Comparison of ENCODE assay signal across 16 cellular contexts in the genomic region with DNA sequence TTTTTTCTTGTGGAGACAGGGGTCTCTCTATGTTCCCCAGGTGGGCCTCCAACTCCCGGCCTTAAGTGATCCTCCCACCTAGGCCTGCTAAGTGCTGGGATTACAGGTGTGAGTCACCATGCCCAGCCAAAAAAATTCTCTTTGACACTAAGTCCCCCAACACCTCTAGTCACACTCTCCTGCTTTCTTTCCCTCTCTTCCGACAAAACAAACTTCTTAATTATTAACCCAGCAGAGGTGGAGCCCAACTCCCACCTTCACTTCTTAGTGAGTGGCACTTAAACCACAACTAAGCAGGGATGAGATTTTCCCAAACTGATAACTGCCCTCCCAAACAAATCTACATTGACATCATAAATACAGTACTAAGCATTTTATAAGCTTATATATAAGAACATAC.
DNase-seq lines count a peak whose midpoint lies in the region; ATAC-seq and TF ChIP-seq lines count a peak whose summit lies in the region.
"Had no signal": no experiment of that assay in that cellular context is flagged by ENCODE, and none has a peak within 500 bp of the region (broad histone marks: within the 10 kb centered on the region; RNA-seq: fewer than 3 reads in every experiment).

No MANE protein-coding gene starts in this region.

- H3K36me3 ChIP-seq in HCT116 (ENCODE audit: control insufficient read depth in 1 of 2, insufficient read depth in 2 of 2, low read length in 2 of 2), result no peaks in the 10 kb centered on the region
- H3K36me3 ChIP-seq: BE2C had no signal

- intact Hi-C loops in HCT116 (cut with micrococcal nuclease), result loop anchor here (5.0 kb wide), 2 partner anchors 68 to 573 kb away; no protein-coding TSS in a partner anchor

- DNase-seq in HCT116 (ENCODE audit: low read depth, low spot score) (no peak), SW480 (ENCODE audit: low spot score) (peak; percentile 48), kidney tubule cell (ENCODE audit: low spot score) (peak; percentile 73), renal cortical epithelial cell (ENCODE audit: low read depth) (peak; percentile 90), RPMI8226 (no peak), NCI-H82 (lab: John Stamatoyannopoulos, UW) (no peak), NCI-H2171 treated with DMSO at 0.1 percent for 48 hours (lab: John Stamatoyannopoulos, UW) (no peak)
- DNase-seq: BE2C; CD4-positive, alpha-beta memory T cell; DMS79; H7 had no signal

- no peak for TF ChIP-seq RAD21 in HCT116 (IDR thresholded peaks at IDR 0.05; ENCODE audit: low read depth)

- no peak overlapping the region for H3K27ac ChIP-seq in HCT116 (ENCODE audit: low read depth, low read length)
- H3K27ac ChIP-seq: A549, C4-2B had no signal

- H3K4me2 ChIP-seq in HCT116 (ENCODE audit: low read length), result no peak overlapping the region
- H3K4me2 ChIP-seq: A549, GM23338 had no signal

- CTCF ChIA-PET in HCT116 (lab: Charles Lee), result interaction anchor here (1.5 to 1.6 kb wide), 2 partner anchors 15 to 114 kb away, joined by 5 to 7 read pairs; no protein-coding TSS in a partner anchor

- no TSS peak for BruUV-seq in HCT116 (replicated peaks; lab: Mats Ljungman, UMichigan)

- H3K9me2 ChIP-seq in HCT116 (ENCODE audit: insufficient read depth), result no peaks in the 10 kb centered on the region

- no peak overlapping the region for H3K9ac ChIP-seq in HCT116 (ENCODE audit: low read length)

- peaks cover 7 to 14% of the 10 kb centered on the region in 2 experiments; a peak in 2 of 4 replicates for H3K4me1 ChIP-seq in HCT116 (ENCODE audit: control insufficient read depth in 1 of 2, insufficient read depth in 2 of 2, low read length in 2 of 2)
- H3K4me1 ChIP-seq: A549, BE2C had no signal

- peak overlapping the region; percentile 57 for H2AFZ ChIP-seq in HCT116 (ENCODE audit: low read depth, low read length, poor library complexity, severe bottlenecking)
- H2AFZ ChIP-seq: GM23338 had no signal

- POLR2A ChIA-PET in HCT116 (lab: Charles Lee), result interaction anchor here (1.1 kb wide), 1 partner anchor 34 kb away, joined by 3 read pairs; no protein-coding TSS in a partner anchor

- no peak for TF ChIP-seq CTCF in HCT116 (IDR thresholded peaks at IDR 0.05 in 2 of 3, conservative IDR thresholded peaks at IDR 0.05 in 1 of 3; ENCODE audit: borderline replicate concordance in 1 of 3, insufficient read depth in 1 of 3, low read depth in 2 of 3, low read length in 2 of 3)

- RAD21 ChIA-PET in HCT116 (lab: Charles Lee; ENCODE audit: low non-redundant PET in 1 of 2, low total read pairs in 2 of 2, uncharacterized antibody in 2 of 2, unreplicated experiment in 2 of 2), result no interaction called here

- H4K20me1 ChIP-seq in HCT116 (ENCODE audit: insufficient read depth), result no peaks in the 10 kb centered on the region

- no peaks in the 10 kb centered on the region for H3K9me3 ChIP-seq in HCT116 (ENCODE audit: control insufficient read depth in 1 of 2, insufficient read depth in 1 of 2, low read depth in 1 of 2, low read length in 2 of 2)
- H3K9me3 ChIP-seq: A549, BE2C had no signal

- no peaks in the 10 kb centered on the region for H3K79me2 ChIP-seq in HCT116 (ENCODE audit: insufficient read depth, low read length)

- no peak for ATAC-seq in HCT116
- no peak for ATAC-seq in GM21528 (IDR thresholded peaks at IDR 0.05; ENCODE audit: low FRiP score, unreplicated experiment)
- ATAC-seq: A549, GM12878, GM23338 had no signal

- no peak overlapping the region for H3K4me3 ChIP-seq in HCT116 (replicated peaks in 1 of 2; ENCODE audit: low read depth in 1 of 2, low read length in 2 of 2)
- H3K4me3 ChIP-seq: A549, GM12878, GM23338 had no signal

- no peak for TF ChIP-seq POLR2A in HCT116 (IDR thresholded peaks at IDR 0.05; ENCODE audit: borderline replicate concordance, extremely low read depth, insufficient read depth, insufficient read length)

- H3K27me3 ChIP-seq in HCT116 (ENCODE audit: insufficient read depth, low read length), result no peaks in the 10 kb centered on the region
- H3K27me3 ChIP-seq: BE2C had no signal

TF ChIP-seq in HCT116, 20 proteins besides CTCF, POLR2A, EP300 and RAD21:
- TF ChIP-seq EZH2phosphoT487 (IDR thresholded peaks at IDR 0.05; ENCODE audit: borderline replicate concordance) (no peak), CEBPB (IDR thresholded peaks at IDR 0.05; ENCODE audit: low read depth) (no peak)

Comparison
In these comparisons a context has a peak if more than half of its experiments do, and no peak if none do; other contexts are left out.
1. DNase-seq: peak in SW480 (single experiment), kidney tubule cell (single experiment) and renal cortical epithelial cell (single experiment); none in HCT116 (single experiment), RPMI8226 (single experiment), NCI-H82 (single experiment) and NCI-H2171 treated with DMSO at 0.1 percent for 48 hours (single experiment).